ENCODE assay signal across 9 cellular contexts in genomic region chr1:62318756-62319544, GRCh38. TPM values are rescaled to one million over a fixed set of nuclear protein-coding genes. Genes with fewer than 3 reads are reported as not detected.
DNase-seq lines count a peak whose midpoint lies in the region; ATAC-seq and TF ChIP-seq lines count a peak whose summit lies in the region.
"Had no signal": no experiment of that assay in that cellular context is flagged by ENCODE, and none has a peak within 500 bp of the region (broad histone marks: within the 10 kb centered on the region; RNA-seq: fewer than 3 reads in every experiment).

Gene KANK4, minus strand, starts transcription at chr1:62319434. Its CDS starts 37,870 bp downstream, at chr1:62281564.

- H3K27ac Mint-ChIP-seq in WTC11 = no peak within 1 kb of the TSS
- no peak within 1 kb of the TSS for H3K27ac Mint-ChIP-seq in T-helper 17 cell
- no peak within 1 kb of the TSS for H3K27ac Mint-ChIP-seq in CD4-positive, alpha-beta T cell

- WGBS in sigmoid colon, 2 donors = 1% methylated on average over 84 of the region's 84 CpGs

- CTCF ChIA-PET in HEK293T (lab: Yijun Ruan, JAX) = no interaction called here
- CTCF ChIA-PET in WTC11 (lab: Charles Lee) = interaction anchor here (0.7 to 2.2 kb wide), 8 partner anchors 14 to 175 kb away, joined by 3 to 7 read pairs (median 4); no protein-coding TSS in a partner anchor
- CTCF ChIA-PET in CD4-positive, alpha-beta T cell (lab: Charles Lee) = no interaction called here

- H3K36me3 Mint-ChIP-seq in WTC11 = no peaks in the 10 kb centered on the region
- peaks cover 3% of the 10 kb centered on the region for H3K36me3 Mint-ChIP-seq in T-helper 17 cell (ENCODE audit: low read depth)
- no peaks in the 10 kb centered on the region for H3K36me3 Mint-ChIP-seq in CD4-positive, alpha-beta T cell (ENCODE audit: low read depth)

- TF ChIP-seq EP300 in sigmoid colon (IDR thresholded peaks at IDR 0.05) = no peak

- DNase-seq in HEK293T (ENCODE audit: extremely low spot score) (peak; percentile 56), WTC11 (ENCODE audit: low spot score) (peak; percentile 58), sigmoid colon (no peak), T-helper 17 cell (no peak)
- no peak for DNase-seq in CD4-positive, alpha-beta T cell
- DNase-seq: activated CD4-positive, alpha-beta T cell treated with anti-CD3 and anti-CD28 coated beads, Interleukin-2, amount 50 U/mL, for 1 hour had no signal

- H3K27me3 ChIP-seq in iPS-18a (ENCODE audit: control insufficient read depth, insufficient read depth, low read length) = peaks cover 63% of the 10 kb centered on the region
- peaks cover 3 to 28% (median 13%) of the 10 kb centered on the region in 3 donors for H3K27me3 ChIP-seq in sigmoid colon
- peaks cover 19% of the 10 kb centered on the region for H3K27me3 ChIP-seq in CD4-positive, alpha-beta T cell (ENCODE audit: control insufficient read depth, insufficient read depth, low read length)

- H3K4me3 Mint-ChIP-seq in WTC11 (peak within 1 kb of the TSS; percentile 76), T-helper 17 cell (no peak within 1 kb of the TSS)
- no peak within 1 kb of the TSS for H3K4me3 Mint-ChIP-seq in CD4-positive, alpha-beta T cell

- no peak for TF ChIP-seq CTCF in WTC11 (IDR thresholded peaks at IDR 0.05)
- TF ChIP-seq CTCF in sigmoid colon (IDR thresholded peaks at IDR 0.05) = no peak
- no peak for TF ChIP-seq CTCF in CD4-positive, alpha-beta T cell (IDR thresholded peaks at IDR 0.05)

- H3K36me3 ChIP-seq in iPS-18a (ENCODE audit: control insufficient read depth, low read depth, low read length) (no peaks in the 10 kb centered on the region), sigmoid colon (no peaks in the 10 kb centered on the region)

- no peak for TF ChIP-seq POLR2A in sigmoid colon (IDR thresholded peaks at IDR 0.05)

- H3K4me1 Mint-ChIP-seq in WTC11 = peaks cover 12% of the 10 kb centered on the region
- H3K4me1 Mint-ChIP-seq in T-helper 17 cell = peaks cover 2% of the 10 kb centered on the region
- H3K4me1 Mint-ChIP-seq in CD4-positive, alpha-beta T cell (ENCODE audit: low read depth) = no peaks in the 10 kb centered on the region

- POLR2A ChIA-PET in HEK293T (lab: Yijun Ruan, JAX) (no interaction called here), WTC11 (lab: Charles Lee) (interaction anchor here (0.5 to 0.8 kb wide), 2 partner anchors 41 to 662 kb away, joined by 3 to 5 read pairs; no protein-coding TSS in a partner anchor)
- POLR2A ChIA-PET in CD4-positive, alpha-beta T cell (lab: Charles Lee) = no interaction called here

- no peaks in the 10 kb centered on the region for H3K9me3 Mint-ChIP-seq in WTC11
- no peaks in the 10 kb centered on the region for H3K9me3 Mint-ChIP-seq in CD4-positive, alpha-beta T cell

- peaks cover 70% of the 10 kb centered on the region for H3K27me3 Mint-ChIP-seq in WTC11 (ENCODE audit: low read depth)
- peaks cover 72% of the 10 kb centered on the region for H3K27me3 Mint-ChIP-seq in T-helper 17 cell
- peaks cover 53% of the 10 kb centered on the region for H3K27me3 Mint-ChIP-seq in CD4-positive, alpha-beta T cell

- H3K4me1 ChIP-seq in iPS-18a (ENCODE audit: control insufficient read depth, low read depth, low read length) (no peaks in the 10 kb centered on the region), sigmoid colon (peaks cover 0 to 12% (median 9%) of the 10 kb centered on the region in 4 donors)

- no peak within 1 kb of the TSS for H3K27ac ChIP-seq in iPS-18a (ENCODE audit: low read length)
- H3K27ac ChIP-seq in sigmoid colon = no peak within 1 kb of the TSS
- H3K27ac ChIP-seq in CD4-positive, alpha-beta T cell (ENCODE audit: low read depth, low read length) = no peak within 1 kb of the TSS

- intact Hi-C loops in sigmoid colon (cut with DNase I) = no loop called here
- intact Hi-C loops in CD4-positive, alpha-beta T cell (cut with DNase I, micrococcal nuclease) = no loop called here

- no peaks in the 10 kb centered on the region for H3K9me3 ChIP-seq in iPS-18a (ENCODE audit: control insufficient read depth, low read depth, low read length)
- no peaks in the 10 kb centered on the region for H3K9me3 ChIP-seq in sigmoid colon
- H3K9me3 ChIP-seq in T-helper 17 cell (ENCODE audit: control insufficient read depth, low read length, poor library complexity, severe bottlenecking) = no peaks in the 10 kb centered on the region
- H3K9me3 ChIP-seq in CD4-positive, alpha-beta T cell (ENCODE audit: control insufficient read depth, low read length) = no peaks in the 10 kb centered on the region

- peak; percentile 72 for ATAC-seq in WTC11
- ATAC-seq in GM18867 (IDR thresholded peaks at IDR 0.05; ENCODE audit: unreplicated experiment) = no peak
- no peak for ATAC-seq in T-helper 17 cell
- ATAC-seq in CD4-positive, alpha-beta T cell (ENCODE audit: poor library complexity) = no peak
- ATAC-seq in HG03139 (IDR thresholded peaks at IDR 0.05; ENCODE audit: unreplicated experiment) = no peak

- H3K4me3 ChIP-seq in iPS-18a (ENCODE audit: low read length) = peak within 1 kb of the TSS; percentile 71
- peak within 1 kb of the TSS in 3 of 4 donors; percentile 29 to 42 (median 39) for H3K4me3 ChIP-seq in sigmoid colon

- H3K9ac ChIP-seq in iPS-18a (ENCODE audit: low read length) = no peak within 1 kb of the TSS

TF ChIP-seq in HEK293T, 16 proteins besides CTCF, POLR2A, EP300 and RAD21:
- TF ChIP-seq FOXM1 (IDR thresholded peaks at IDR 0.05; ENCODE audit: borderline replicate concordance) (no peak), CTBP1 (IDR thresholded peaks at IDR 0.05; ENCODE audit: borderline replicate concordance) (no peak), BHLHE40 (IDR thresholded peaks at IDR 0.05; ENCODE audit: borderline replicate concordance) (no peak), ZNF384 (IDR thresholded peaks at IDR 0.05) (no peak), FOXA1 (IDR thresholded peaks at IDR 0.05) (no peak), FOXK2 (IDR thresholded peaks at IDR 0.05) (no peak), LEF1 (IDR thresholded peaks at IDR 0.05; ENCODE audit: borderline replicate concordance) (no peak), ARNT (IDR thresholded peaks at IDR 0.05) (no peak)

TF ChIP-seq in WTC11, 78 proteins besides CTCF, POLR2A, EP300 and RAD21:
- TF ChIP-seq MAX (CRISPR knock-in tag; IDR thresholded peaks at IDR 0.05) (no peak), FOXP1 (CRISPR knock-in tag; IDR thresholded peaks at IDR 0.05; ENCODE audit: borderline replicate concordance) (peak; percentile 50; the same call in 1 of the 2 replicates), ZNF423 (CRISPR knock-in tag; IDR thresholded peaks at IDR 0.05) (peak; percentile 65), EMX1 (CRISPR knock-in tag; IDR thresholded peaks at IDR 0.05) (no peak), GABPB1 (CRISPR knock-in tag; IDR thresholded peaks at IDR 0.05) (no peak), SOX15 (CRISPR knock-in tag; IDR thresholded peaks at IDR 0.05) (no peak), ZNF396 (CRISPR knock-in tag; IDR thresholded peaks at IDR 0.05; ENCODE audit: borderline replicate concordance) (no peak), RORB (CRISPR knock-in tag; IDR thresholded peaks at IDR 0.05) (no peak), TEAD1 (CRISPR knock-in tag; IDR thresholded peaks at IDR 0.05) (0 out of 2 replicates have a peak, but pooled peaks have one; percentile 52)

RNA-seq across cellular contexts. Expression of gene KANK4, which starts in this region (rescaled TPM):
- total RNA-seq in WTC11 (2021) (0.23 to 0.55 TPM (median 0.35 TPM) in 3 replicates), sigmoid colon (1 to 10 TPM in 3 of 4 donors, not detected in 1; 1.7 to 2.4 (median 1.8) TPM), T-helper 17 cell (not detected)
- polyA plus RNA-seq in sigmoid colon = 1 to 10 TPM in 1 of 3 donors, under 1 TPM in 2; 0.60 to 1.6 (median 0.66) TPM
- total RNA-seq in CD4-positive, alpha-beta T cell = not detected

Comparison
In these comparisons a context has a peak if more than half of its experiments do, and no peak if none do; other contexts are left out.
1. Peak in DNase-seq and ATAC-seq in WTC11; RNA of the gene not detected or under 1 TPM.